Comparison of ENCODE assay signal across 4 cellular contexts in genomic region chr5:170833981-170834380, GRCh38. TPM values are rescaled to one million over a fixed set of nuclear protein-coding genes. Genes with fewer than 3 reads are reported as not detected.
"Had no signal": no experiment of that assay in that cellular context is flagged by ENCODE, and none has a peak within 500 bp of the region (broad histone marks: within the 10 kb centered on the region; RNA-seq: fewer than 3 reads in every experiment).

No MANE protein-coding gene starts in this region.

RNA-seq across cellular contexts. Expression of gene RANBP17, which starts 27.8 kb away (rescaled TPM):
- polyA plus RNA-seq: IgD-negative memory B cell had no signal

RNA-seq across cellular contexts. Expression of gene GABRP, which starts 50.5 kb away (rescaled TPM):
- total RNA-seq: GM23248, HFFc6, HT1080 had no signal
- polyA plus RNA-seq: GM23248, IgD-negative memory B cell had no signal
